Comparison of ENCODE assay signal across 14 cellular contexts in genomic region chr11:72012091-72012630, GRCh38. TPM values are rescaled to one million over a fixed set of nuclear protein-coding genes. Genes with fewer than 3 reads are reported as not detected.
DNase-seq lines count a peak whose midpoint lies in the region; ATAC-seq and TF ChIP-seq lines count a peak whose summit lies in the region.
"Had no signal": no experiment of that assay in that cellular context is flagged by ENCODE, and none has a peak within 500 bp of the region (broad histone marks: within the 10 kb centered on the region; RNA-seq: fewer than 3 reads in every experiment).

No MANE protein-coding gene starts in this region.

- no peaks in the 10 kb centered on the region for H3K9me3 ChIP-seq in naive thymus-derived CD4-positive, alpha-beta T cell (ENCODE audit: control insufficient read depth in 2 of 3, low read length in 3 of 3)
- H3K9me3 ChIP-seq in thoracic aorta (no peaks in the 10 kb centered on the region), HAP-1 (no peaks in the 10 kb centered on the region)
- H3K9me3 ChIP-seq: mucosa of descending colon had no signal

- no peak overlapping the region for H3K4me3 Mint-ChIP-seq in activated T-cell treated with anti-CD3 and anti-CD28 coated beads, Interleukin-2, amount 50 U/mL, for 72 hours
- no peak overlapping the region for H3K4me3 Mint-ChIP-seq in activated T-cell treated with anti-CD3 and anti-CD28 coated beads, Interleukin-2, amount 50 U/mL, for 4 hours
- H3K4me3 Mint-ChIP-seq in central memory CD8-positive, alpha-beta T cell, result no peak overlapping the region
- no peak overlapping the region for H3K4me3 Mint-ChIP-seq in naive thymus-derived CD4-positive, alpha-beta T cell

- no peak for ATAC-seq in activated T-cell treated with anti-CD3 and anti-CD28 coated beads, Interleukin-2, amount 50 U/mL, for 72 hours (replicated peaks in 1 of 2)
- ATAC-seq in activated T-cell treated with anti-CD3 and anti-CD28 coated beads, Interleukin-2, amount 50 U/mL, for 4 hours, result no peak
- no peak for ATAC-seq in central memory CD8-positive, alpha-beta T cell (replicated peaks; ENCODE audit: extremely low read depth, poor library complexity, severe bottlenecking)
- no peak for ATAC-seq in naive thymus-derived CD4-positive, alpha-beta T cell
- ATAC-seq in thoracic aorta (ENCODE audit: insufficient number of reproducible peaks, low FRiP score, low read depth), result no peak
- ATAC-seq in left colon, result no peak
- ATAC-seq: SK-N-SH treated with all-trans-retinoic acid at 6 μM for 48 hours had no signal

- no peaks in the 10 kb centered on the region for H3K9me3 Mint-ChIP-seq in activated T-cell treated with anti-CD3 and anti-CD28 coated beads, Interleukin-2, amount 50 U/mL, for 72 hours
- H3K9me3 Mint-ChIP-seq in activated T-cell treated with anti-CD3 and anti-CD28 coated beads, Interleukin-2, amount 50 U/mL, for 4 hours, result no peaks in the 10 kb centered on the region
- no peaks in the 10 kb centered on the region for H3K9me3 Mint-ChIP-seq in central memory CD8-positive, alpha-beta T cell
- H3K9me3 Mint-ChIP-seq in naive thymus-derived CD4-positive, alpha-beta T cell, result peaks cover 0 to 2% (median 0%) of the 10 kb centered on the region in 11 donors

- H3K4me1 Mint-ChIP-seq in activated T-cell treated with anti-CD3 and anti-CD28 coated beads, Interleukin-2, amount 50 U/mL, for 72 hours (ENCODE audit: low read depth), result peaks cover 7% of the 10 kb centered on the region
- peaks cover 2% of the 10 kb centered on the region for H3K4me1 Mint-ChIP-seq in activated T-cell treated with anti-CD3 and anti-CD28 coated beads, Interleukin-2, amount 50 U/mL, for 4 hours (ENCODE audit: low read depth)
- peaks cover 14% of the 10 kb centered on the region for H3K4me1 Mint-ChIP-seq in central memory CD8-positive, alpha-beta T cell
- H3K4me1 Mint-ChIP-seq in naive thymus-derived CD4-positive, alpha-beta T cell, result peaks cover 0 to 14% (median 5%) of the 10 kb centered on the region in 7 donors

- H3K36me3 Mint-ChIP-seq in activated T-cell treated with anti-CD3 and anti-CD28 coated beads, Interleukin-2, amount 50 U/mL, for 72 hours (ENCODE audit: insufficient read depth in 2 of 2), result peaks cover 4 to 37% of the 10 kb centered on the region in 2 donors
- peaks cover 50% of the 10 kb centered on the region for H3K36me3 Mint-ChIP-seq in activated T-cell treated with anti-CD3 and anti-CD28 coated beads, Interleukin-2, amount 50 U/mL, for 4 hours (ENCODE audit: insufficient read depth)
- H3K36me3 Mint-ChIP-seq in central memory CD8-positive, alpha-beta T cell (ENCODE audit: insufficient read depth), result peaks cover 51% of the 10 kb centered on the region
- peaks cover 17 to 65% (median 28%) of the 10 kb centered on the region in 5 donors for H3K36me3 Mint-ChIP-seq in naive thymus-derived CD4-positive, alpha-beta T cell

- in situ Hi-C loops in HAP-1 (cut with MboI; ENCODE audit: low sequenced_read_pairs), result no loop called here

- H3K27ac ChIP-seq in naive thymus-derived CD4-positive, alpha-beta T cell (ENCODE audit: low read depth, low read length), result peak overlapping the region; percentile 44
- peak overlapping the region; percentile 49 to 64 for H3K27ac ChIP-seq in thoracic aorta

- no peaks in the 10 kb centered on the region for H3K4me1 ChIP-seq in naive thymus-derived CD4-positive, alpha-beta T cell (ENCODE audit: control insufficient read depth in 2 of 2, insufficient read depth in 2 of 2, low read length in 2 of 2)
- H3K4me1 ChIP-seq in thoracic aorta (ENCODE audit: control insufficient read depth in 1 of 2, low read depth in 2 of 2) (peaks cover 23 to 49% of the 10 kb centered on the region in 2 donors), HAP-1 (no peaks in the 10 kb centered on the region)

- peak overlapping the region; percentile 52 for H3K27ac Mint-ChIP-seq in activated T-cell treated with anti-CD3 and anti-CD28 coated beads, Interleukin-2, amount 50 U/mL, for 72 hours
- peak overlapping the region; percentile 72 for H3K27ac Mint-ChIP-seq in central memory CD8-positive, alpha-beta T cell (ENCODE audit: low read depth)
- H3K27ac Mint-ChIP-seq in naive thymus-derived CD4-positive, alpha-beta T cell, result peak overlapping the region in 5 of 9 donors; percentile 28 to 75 (median 47)

- POLR2A ChIA-PET in naive thymus-derived CD4-positive, alpha-beta T cell (lab: Charles Lee), result interaction anchor here (1.6 kb wide), 1 partner anchor 12 kb away, joined by 6 read pairs; no protein-coding TSS in a partner anchor

- CTCF ChIA-PET in naive thymus-derived CD4-positive, alpha-beta T cell (lab: Charles Lee), result no interaction called here

- DNase-seq in activated T-cell treated with anti-CD3 and anti-CD28 coated beads, Interleukin-2, amount 50 U/mL, for 72 hours, result no peak
- no peak for DNase-seq in activated T-cell treated with anti-CD3 and anti-CD28 coated beads, Interleukin-2, amount 50 U/mL, for 4 hours
- no peak for DNase-seq in central memory CD8-positive, alpha-beta T cell (ENCODE audit: low spot score in 2 of 2)
- no peak for DNase-seq in naive thymus-derived CD4-positive, alpha-beta T cell
- DNase-seq in thoracic aorta (ENCODE audit: low spot score) (no peak), left colon (no peak), HAP-1 (ENCODE audit: low spot score in 2 of 2) (no peak)
- DNase-seq in effector CD8-positive, alpha-beta T cell (lab: John Stamatoyannopoulos, UW), result no peak
- DNase-seq: HCEC 1CT; KBM-7; mucosa of descending colon; NCI-H1105 treated with DMSO at 0.1 percent for 48 hours; stimulated activated CD4-positive, alpha-beta T cell treated with anti-CD3 and anti-CD28 coated beads, Interleukin-2, amount 100 ng/mL, for 48 hours had no signal

- H3K27me3 ChIP-seq in naive thymus-derived CD4-positive, alpha-beta T cell (ENCODE audit: control insufficient read depth in 2 of 2, insufficient read depth in 2 of 2, low read length in 2 of 2), result no peaks in the 10 kb centered on the region
- no peaks in the 10 kb centered on the region for H3K27me3 ChIP-seq in thoracic aorta (replicated peaks; ENCODE audit: insufficient read depth)
- no peaks in the 10 kb centered on the region for H3K27me3 ChIP-seq in HAP-1 (ENCODE audit: low read depth)

- no peak overlapping the region for H3K4me3 ChIP-seq in naive thymus-derived CD4-positive, alpha-beta T cell (ENCODE audit: low read length)
- H3K4me3 ChIP-seq in thoracic aorta (no peak overlapping the region), HAP-1 (no peak overlapping the region)
- H3K4me3 ChIP-seq: mucosa of descending colon had no signal

- intact Hi-C loops in naive thymus-derived CD4-positive, alpha-beta T cell (cut with micrococcal nuclease), result no loop called here
- intact Hi-C loops in left colon (cut with DNase I, micrococcal nuclease), result no loop called here

- no peaks in the 10 kb centered on the region for H3K27me3 Mint-ChIP-seq in activated T-cell treated with anti-CD3 and anti-CD28 coated beads, Interleukin-2, amount 50 U/mL, for 72 hours (ENCODE audit: low read depth)
- H3K27me3 Mint-ChIP-seq in activated T-cell treated with anti-CD3 and anti-CD28 coated beads, Interleukin-2, amount 50 U/mL, for 4 hours (ENCODE audit: low read depth), result no peaks in the 10 kb centered on the region
- no peaks in the 10 kb centered on the region for H3K27me3 Mint-ChIP-seq in central memory CD8-positive, alpha-beta T cell
- no peaks in the 10 kb centered on the region for H3K27me3 Mint-ChIP-seq in naive thymus-derived CD4-positive, alpha-beta T cell

- H3K36me3 ChIP-seq in naive thymus-derived CD4-positive, alpha-beta T cell (ENCODE audit: control insufficient read depth in 2 of 3, insufficient read depth in 3 of 3, low read length in 3 of 3), result peaks cover 56 to 99% (median 81%) of the 10 kb centered on the region in 3 experiments
- H3K36me3 ChIP-seq in thoracic aorta (peaks cover 93% of the 10 kb centered on the region), HAP-1 (replicated peaks) (peaks cover 90% of the 10 kb centered on the region)

- TF ChIP-seq CTCF in thoracic aorta (IDR thresholded peaks at IDR 0.05), result no peak

RNA-seq across cellular contexts. Expression of gene IL18BP, which starts 13.5 kb away (rescaled TPM):
- 10 to 100 TPM; 16.7 to 19.0 TPM for total RNA-seq in activated T-cell treated with anti-CD3 and anti-CD28 coated beads, Interleukin-2, amount 50 U/mL, for 72 hours
- 1 to 10 TPM; 7.9 to 9.8 (median 9.3) TPM for total RNA-seq in activated T-cell treated with anti-CD3 and anti-CD28 coated beads, Interleukin-2, amount 50 U/mL, for 4 hours
- 10 to 100 TPM; 17.6 to 30.2 (median 23.1) TPM for total RNA-seq in naive thymus-derived CD4-positive, alpha-beta T cell
- 10 to 100 TPM; 14.4 to 15.1 TPM for polyA plus RNA-seq in naive thymus-derived CD4-positive, alpha-beta T cell
- total RNA-seq in thoracic aorta (10 to 100 TPM; 20.2 to 32.2 TPM), left colon (10 to 100 TPM in 1 of 2 donors, 1 to 10 TPM in 1; 8.0 to 10.6 TPM)
